In genomic region chr13:112554214-112554850, GRCh38 we compare ENCODE assay signal across 13 cellular contexts.
A peak's percentile ranks its signal among the peaks of the same experiment; 100 is the strongest.
DNase-seq lines count a peak whose midpoint lies in the region; ATAC-seq lines count a peak whose summit lies in the region.
"Had no signal": no experiment of that assay in that cellular context is flagged by ENCODE, and none has a peak within 500 bp of the region (broad histone marks: within the 10 kb centered on the region; RNA-seq: fewer than 3 reads in every experiment).

No MANE protein-coding gene starts in this region.

- no peaks in the 10 kb centered on the region for H3K9me3 Mint-ChIP-seq in memory B cell
- no peaks in the 10 kb centered on the region for H3K9me3 Mint-ChIP-seq in stimulated activated effector memory CD8-positive, alpha-beta T cell treated with anti-CD3 and anti-CD28 coated beads, Interleukin-12 subunit alpha, Interleukin-12 subunit beta, amount 100 ng/mL, for 72 hours
- H3K9me3 Mint-ChIP-seq: CD4-positive, CD25-positive, alpha-beta regulatory T cell; CD8-positive, alpha-beta memory T cell had no signal

- peak overlapping the region; percentile 14 for H3K27ac Mint-ChIP-seq in memory B cell
- no peak overlapping the region for H3K27ac Mint-ChIP-seq in stimulated activated effector memory CD8-positive, alpha-beta T cell treated with anti-CD3 and anti-CD28 coated beads, Interleukin-12 subunit alpha, Interleukin-12 subunit beta, amount 100 ng/mL, for 72 hours

- ATAC-seq in GM18520 (IDR thresholded peaks at IDR 0.05; ENCODE audit: unreplicated experiment): peak; percentile 56
- peak; percentile 46 for ATAC-seq in GM18867 (IDR thresholded peaks at IDR 0.05; ENCODE audit: unreplicated experiment)
- no peak for ATAC-seq in memory B cell (ENCODE audit: low read depth)
- peak; percentile 74 for ATAC-seq in stimulated activated effector memory CD8-positive, alpha-beta T cell treated with anti-CD3 and anti-CD28 coated beads, Interleukin-12 subunit alpha, Interleukin-12 subunit beta, amount 100 ng/mL, for 72 hours
- no peak for ATAC-seq in HG02678 (IDR thresholded peaks at IDR 0.05; ENCODE audit: unreplicated experiment)

- no peaks in the 10 kb centered on the region for H3K27me3 Mint-ChIP-seq in memory B cell
- H3K27me3 Mint-ChIP-seq: CD4-positive, CD25-positive, alpha-beta regulatory T cell; CD8-positive, alpha-beta memory T cell had no signal

- DNase-seq in memory B cell (ENCODE audit: low spot score in 2 of 2): no peak
- DNase-seq in stimulated activated effector memory CD8-positive, alpha-beta T cell treated with anti-CD3 and anti-CD28 coated beads, Interleukin-12 subunit alpha, Interleukin-12 subunit beta, amount 100 ng/mL, for 72 hours (ENCODE audit: low spot score in 2 of 2): no peak
- no peak for DNase-seq in NCI-H226
- DNase-seq: ACHN; BE2C; C1 segment of cervical spinal cord; CD4-positive, CD25-positive, alpha-beta regulatory T cell; CD8-positive, alpha-beta memory T cell; COR-L47; DMS 273 treated with DMSO at 0.1 percent for 48 hours had no signal

- H3K4me1 Mint-ChIP-seq in memory B cell: peaks cover 4% of the 10 kb centered on the region
- peaks cover 13% of the 10 kb centered on the region for H3K4me1 Mint-ChIP-seq in stimulated activated effector memory CD8-positive, alpha-beta T cell treated with anti-CD3 and anti-CD28 coated beads, Interleukin-12 subunit alpha, Interleukin-12 subunit beta, amount 100 ng/mL, for 72 hours

- no peak overlapping the region for H3K4me3 Mint-ChIP-seq in memory B cell
- H3K4me3 Mint-ChIP-seq in stimulated activated effector memory CD8-positive, alpha-beta T cell treated with anti-CD3 and anti-CD28 coated beads, Interleukin-12 subunit alpha, Interleukin-12 subunit beta, amount 100 ng/mL, for 72 hours: no peak overlapping the region
- H3K4me3 Mint-ChIP-seq: CD4-positive, CD25-positive, alpha-beta regulatory T cell; CD8-positive, alpha-beta memory T cell had no signal

- H3K36me3 Mint-ChIP-seq in memory B cell: peaks cover 53% of the 10 kb centered on the region
- peaks cover 91% of the 10 kb centered on the region for H3K36me3 Mint-ChIP-seq in stimulated activated effector memory CD8-positive, alpha-beta T cell treated with anti-CD3 and anti-CD28 coated beads, Interleukin-12 subunit alpha, Interleukin-12 subunit beta, amount 100 ng/mL, for 72 hours

Comparison
In these comparisons a context has a peak if more than half of its experiments do, and no peak if none do; other contexts are left out.
1. ATAC-seq: peak in GM18520 (single experiment), GM18867 (single experiment) and stimulated activated effector memory CD8-positive, alpha-beta T cell treated with anti-CD3 and anti-CD28 coated beads, Interleukin-12 subunit alpha, Interleukin-12 subunit beta, amount 100 ng/mL, for 72 hours (single experiment); none in memory B cell (single experiment) and HG02678 (single experiment).